10 cellular contexts compared by ENCODE assay signal in the genomic region with DNA sequence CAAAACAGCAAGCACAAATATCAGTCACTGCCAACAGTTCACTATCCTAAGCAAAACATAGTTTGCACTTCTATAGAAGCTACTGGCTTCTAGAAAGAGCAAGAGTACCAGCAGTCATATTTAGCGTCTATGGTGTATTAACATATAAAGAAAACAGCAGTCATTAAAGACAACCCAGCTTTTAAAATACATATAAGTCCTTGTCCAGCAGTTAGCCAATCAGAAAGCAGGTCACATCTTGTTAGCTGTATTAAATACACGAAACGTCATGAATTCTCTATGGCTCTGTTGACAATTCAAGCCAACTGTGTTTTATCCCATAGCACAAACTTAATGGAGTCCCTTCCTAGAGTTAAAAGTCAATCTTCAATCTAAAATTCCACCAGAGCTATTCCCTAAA. TPM values are rescaled to one million over a fixed set of nuclear protein-coding genes. Genes with fewer than 3 reads are reported as not detected.
A peak's percentile ranks its signal among the peaks of the same experiment; 100 is the strongest.
DNase-seq lines count a peak whose midpoint lies in the region; ATAC-seq and TF ChIP-seq lines count a peak whose summit lies in the region.
"Had no signal": no experiment of that assay in that cellular context is flagged by ENCODE, and none has a peak within 500 bp of the region (broad histone marks: within the 10 kb centered on the region; RNA-seq: fewer than 3 reads in every experiment).

No MANE protein-coding gene starts in this region.

- intact Hi-C loops in right cardiac atrium (cut with DNase I), result no loop called here

- DNase-seq in BJ (ENCODE audit: low read depth), result no peak
- DNase-seq in amniotic stem cell (lab: John Stamatoyannopoulos, UW), result peak; percentile 50
- DNase-seq in right cardiac atrium, result no peak
- peak; percentile 56 for DNase-seq in pulmonary artery endothelial cell (ENCODE audit: low read depth, low spot score)
- no peak for DNase-seq in cortex of kidney (lab: John Stamatoyannopoulos, UW)
- DNase-seq in stimulated activated CD4-positive, alpha-beta T cell treated with anti-CD3 and anti-CD28 coated beads, Interleukin-1b, Interleukin-23, amount 100 ng/mL, for 48 hours, result no peak
- DNase-seq in NCI-H1930 (lab: John Stamatoyannopoulos, UW), result no peak
- DNase-seq: activated CD4-positive, alpha-beta T cell treated with anti-CD3 and anti-CD28 coated beads for 36 hours had no signal

- TF ChIP-seq CTCF in BJ (IDR thresholded peaks at IDR 0.05; ENCODE audit: insufficient read depth, low read depth, low read length), result no peak

- CTCF ChIA-PET in BJ (lab: Yijun Ruan, JAX), result interaction anchor here (1.3 to 2.4 kb wide), 6 partner anchors 11 to 427 kb away, joined by 3 to 8 read pairs (median 4); no protein-coding TSS in a partner anchor

- H3K27me3 ChIP-seq in BJ (ENCODE audit: control insufficient read depth, insufficient read depth, low read length) (no peaks in the 10 kb centered on the region), right cardiac atrium (ENCODE audit: control insufficient read depth, insufficient read depth) (no peaks in the 10 kb centered on the region)

- H3K36me3 ChIP-seq in BJ (ENCODE audit: control insufficient read depth, insufficient read depth, low read length), result no peaks in the 10 kb centered on the region

- POLR2A ChIA-PET in BJ (lab: Charles Lee), result no interaction called here

- H3K4me3 ChIP-seq in BJ (ENCODE audit: low read depth, low read length) (peak overlapping the region; percentile 43), right cardiac atrium (ENCODE audit: low read length) (peak overlapping the region; percentile 73)

- peaks cover 1% of the 10 kb centered on the region for H3K4me1 ChIP-seq in right cardiac atrium (ENCODE audit: control insufficient read depth, insufficient read depth, low read length)

- no peak for ATAC-seq in right cardiac atrium
- ATAC-seq in GM18867 (IDR thresholded peaks at IDR 0.05; ENCODE audit: unreplicated experiment), result no peak
- ATAC-seq: activated CD4-positive, alpha-beta T cell treated with anti-CD3 and anti-CD28 coated beads for 36 hours had no signal

- no peaks in the 10 kb centered on the region for H3K9me3 ChIP-seq in right cardiac atrium (ENCODE audit: control insufficient read depth, low read length)

- H3K27ac ChIP-seq in right cardiac atrium (ENCODE audit: low read length), result no peak overlapping the region

- 19% methylated on average over 3 of the region's 3 CpGs for WGBS in right cardiac atrium

RNA-seq across cellular contexts. Expression of a gene that starts 1.6 kb away (rescaled TPM):
- polyA plus RNA-seq in BJ (2011; rRNA removed) (79.7 and 97.9 TPM in 2 replicates), right cardiac atrium (41.0 TPM)
- polyA minus RNA-seq in BJ (2011; rRNA and poly(A)+ RNA removed), result 112 and 149 TPM in 2 replicates
- total RNA-seq in right cardiac atrium (10 to 100 TPM; 45.4 to 70.6 (median 56.8) TPM), pulmonary artery endothelial cell (150 and 155 TPM in 2 replicates)
- total RNA-seq: MCF 10A had no signal

Comparison
In these comparisons a context has a peak if more than half of its experiments do, and no peak if none do; other contexts are left out.
1. DNase-seq: peak in amniotic stem cell (single experiment) and pulmonary artery endothelial cell (single experiment); none in BJ (single experiment), right cardiac atrium (0 of 3), cortex of kidney (single experiment), stimulated activated CD4-positive, alpha-beta T cell treated with anti-CD3 and anti-CD28 coated beads, Interleukin-1b, Interleukin-23, amount 100 ng/mL, for 48 hours (single experiment) and NCI-H1930 (0 of 2).